Comparison of ENCODE assay signal across 1 cellular context in genomic region chr18:11005528-11005927, GRCh38.
TF ChIP-seq lines count a peak whose summit lies in the region.

No MANE protein-coding gene starts in this region.

TF ChIP-seq in HepG2, 621 proteins besides CTCF, POLR2A, EP300 and RAD21 (continued from another document and continues in another):
- no peak for TF ChIP-seq ZNF605 (CRISPR knock-in tag; IDR thresholded peaks at IDR 0.05)
- no peak for TF ChIP-seq HNRNPL (IDR thresholded peaks at IDR 0.05; ENCODE audit: low read depth, low read length)
- no peak for TF ChIP-seq ZNF616 (CRISPR knock-in tag; IDR thresholded peaks at IDR 0.05; ENCODE audit: low read depth)
- no peak for TF ChIP-seq DNMT1 (CRISPR knock-in tag; IDR thresholded peaks at IDR 0.05)
- no peak for TF ChIP-seq MATR3 (CRISPR knock-in tag; IDR thresholded peaks at IDR 0.05)
- TF ChIP-seq CREBL2 (CRISPR knock-in tag; IDR thresholded peaks at IDR 0.05; ENCODE audit: borderline replicate concordance): no peak
- TF ChIP-seq GATAD1 (CRISPR knock-in tag; IDR thresholded peaks at IDR 0.05): peak; percentile 68
- no peak for TF ChIP-seq BRF2 (CRISPR knock-in tag; IDR thresholded peaks at IDR 0.05)
- no peak for TF ChIP-seq CHD4 (IDR thresholded peaks at IDR 0.05; ENCODE audit: borderline replicate concordance, low read length)
- TF ChIP-seq GTF2F1 (IDR thresholded peaks at IDR 0.05; ENCODE audit: low read length): no peak
- no peak for TF ChIP-seq BRCA1 (CRISPR knock-in tag; IDR thresholded peaks at IDR 0.05)
- TF ChIP-seq TCF7L2 (IDR thresholded peaks at IDR 0.05; ENCODE audit: low read depth, low read length): no peak
- no peak for TF ChIP-seq HMGA1 (CRISPR knock-in tag; conservative IDR thresholded peaks at IDR 0.05)
- TF ChIP-seq ZNF260 (CRISPR knock-in tag; IDR thresholded peaks at IDR 0.05; ENCODE audit: borderline replicate concordance, low read depth): no peak
- TF ChIP-seq HDAC1 (CRISPR knock-in tag; IDR thresholded peaks at IDR 0.05): peak; percentile 87
- no peak for TF ChIP-seq ZNF407 (CRISPR knock-in tag; IDR thresholded peaks at IDR 0.05; ENCODE audit: not compliant biosample characterization)
- no peak for TF ChIP-seq E2F5 (CRISPR knock-in tag; conservative IDR thresholded peaks at IDR 0.05)
- TF ChIP-seq, protein P1, sequence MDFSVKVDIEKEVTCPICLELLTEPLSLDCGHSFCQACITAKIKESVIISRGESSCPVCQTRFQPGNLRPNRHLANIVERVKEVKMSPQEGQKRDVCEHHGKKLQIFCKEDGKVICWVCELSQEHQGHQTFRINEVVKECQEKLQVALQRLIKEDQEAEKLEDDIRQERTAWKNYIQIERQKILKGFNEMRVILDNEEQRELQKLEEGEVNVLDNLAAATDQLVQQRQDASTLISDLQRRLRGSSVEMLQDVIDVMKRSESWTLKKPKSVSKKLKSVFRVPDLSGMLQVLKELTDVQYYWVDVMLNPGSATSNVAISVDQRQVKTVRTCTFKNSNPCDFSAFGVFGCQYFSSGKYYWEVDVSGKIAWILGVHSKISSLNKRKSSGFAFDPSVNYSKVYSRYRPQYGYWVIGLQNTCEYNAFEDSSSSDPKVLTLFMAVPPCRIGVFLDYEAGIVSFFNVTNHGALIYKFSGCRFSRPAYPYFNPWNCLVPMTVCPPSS (IDR thresholded peaks at IDR 0.05): no peak
- peak; percentile 60; the same call in 1 of the 2 replicates for TF ChIP-seq YEATS4 (CRISPR knock-in tag; IDR thresholded peaks at IDR 0.05; ENCODE audit: borderline replicate concordance)
- peak; percentile 58; the same call in 1 of the 2 replicates for TF ChIP-seq HOXA5 (CRISPR knock-in tag; IDR thresholded peaks at IDR 0.05)
- no peak for TF ChIP-seq ZNF563 (CRISPR knock-in tag; IDR thresholded peaks at IDR 0.05)
- TF ChIP-seq ZNF784 (CRISPR knock-in tag; IDR thresholded peaks at IDR 0.05; ENCODE audit: borderline replicate concordance): no peak
- TF ChIP-seq ZNF547 (CRISPR knock-in tag; IDR thresholded peaks at IDR 0.05): no peak
- TF ChIP-seq, protein P2, sequence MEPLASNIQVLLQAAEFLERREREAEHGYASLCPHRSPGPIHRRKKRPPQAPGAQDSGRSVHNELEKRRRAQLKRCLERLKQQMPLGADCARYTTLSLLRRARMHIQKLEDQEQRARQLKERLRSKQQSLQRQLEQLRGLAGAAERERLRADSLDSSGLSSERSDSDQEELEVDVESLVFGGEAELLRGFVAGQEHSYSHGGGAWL (CRISPR knock-in tag; IDR thresholded peaks at IDR 0.05): no peak
- no peak for TF ChIP-seq DR1 (CRISPR knock-in tag; IDR thresholded peaks at IDR 0.05)
- peak; percentile 72 for TF ChIP-seq MNT (IDR thresholded peaks at IDR 0.05)
- no peak for TF ChIP-seq IKZF4 (CRISPR knock-in tag; IDR thresholded peaks at IDR 0.05; ENCODE audit: borderline replicate concordance, low read depth, not compliant biosample characterization)
- TF ChIP-seq, protein P3, sequence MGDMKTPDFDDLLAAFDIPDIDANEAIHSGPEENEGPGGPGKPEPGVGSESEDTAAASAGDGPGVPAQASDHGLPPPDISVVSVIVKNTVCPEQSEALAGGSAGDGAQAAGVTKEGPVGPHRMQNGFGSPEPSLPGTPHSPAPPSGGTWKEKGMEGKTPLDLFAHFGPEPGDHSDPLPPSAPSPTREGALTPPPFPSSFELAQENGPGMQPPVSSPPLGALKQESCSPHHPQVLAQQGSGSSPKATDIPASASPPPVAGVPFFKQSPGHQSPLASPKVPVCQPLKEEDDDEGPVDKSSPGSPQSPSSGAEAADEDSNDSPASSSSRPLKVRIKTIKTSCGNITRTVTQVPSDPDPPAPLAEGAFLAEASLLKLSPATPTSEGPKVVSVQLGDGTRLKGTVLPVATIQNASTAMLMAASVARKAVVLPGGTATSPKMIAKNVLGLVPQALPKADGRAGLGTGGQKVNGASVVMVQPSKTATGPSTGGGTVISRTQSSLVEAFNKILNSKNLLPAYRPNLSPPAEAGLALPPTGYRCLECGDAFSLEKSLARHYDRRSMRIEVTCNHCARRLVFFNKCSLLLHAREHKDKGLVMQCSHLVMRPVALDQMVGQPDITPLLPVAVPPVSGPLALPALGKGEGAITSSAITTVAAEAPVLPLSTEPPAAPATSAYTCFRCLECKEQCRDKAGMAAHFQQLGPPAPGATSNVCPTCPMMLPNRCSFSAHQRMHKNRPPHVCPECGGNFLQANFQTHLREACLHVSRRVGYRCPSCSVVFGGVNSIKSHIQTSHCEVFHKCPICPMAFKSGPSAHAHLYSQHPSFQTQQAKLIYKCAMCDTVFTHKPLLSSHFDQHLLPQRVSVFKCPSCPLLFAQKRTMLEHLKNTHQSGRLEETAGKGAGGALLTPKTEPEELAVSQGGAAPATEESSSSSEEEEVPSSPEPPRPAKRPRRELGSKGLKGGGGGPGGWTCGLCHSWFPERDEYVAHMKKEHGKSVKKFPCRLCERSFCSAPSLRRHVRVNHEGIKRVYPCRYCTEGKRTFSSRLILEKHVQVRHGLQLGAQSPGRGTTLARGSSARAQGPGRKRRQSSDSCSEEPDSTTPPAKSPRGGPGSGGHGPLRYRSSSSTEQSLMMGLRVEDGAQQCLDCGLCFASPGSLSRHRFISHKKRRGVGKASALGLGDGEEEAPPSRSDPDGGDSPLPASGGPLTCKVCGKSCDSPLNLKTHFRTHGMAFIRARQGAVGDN (CRISPR knock-in tag; IDR thresholded peaks at IDR 0.05): peak; percentile 49; the same call in 1 of the 2 replicates
- TF ChIP-seq PHF21A (CRISPR knock-in tag; IDR thresholded peaks at IDR 0.05): peak; percentile 73
- peak; percentile 64; the same call in 1 of the 2 replicates for TF ChIP-seq SIX4 (CRISPR knock-in tag; IDR thresholded peaks at IDR 0.05)
- TF ChIP-seq SRSF9 (IDR thresholded peaks at IDR 0.05; ENCODE audit: borderline replicate concordance, insufficient read depth, low read depth, low read length, poor library complexity, severe bottlenecking): no peak
- no peak for TF ChIP-seq ZNF234 (CRISPR knock-in tag; conservative IDR thresholded peaks at IDR 0.05)
- TF ChIP-seq CHD2 (IDR thresholded peaks at IDR 0.05; ENCODE audit: low read depth, low read length): no peak
- peak; percentile 99 for TF ChIP-seq FOXA3 (CRISPR knock-in tag; IDR thresholded peaks at IDR 0.05)
- TF ChIP-seq CC2D1A (CRISPR knock-in tag; IDR thresholded peaks at IDR 0.05): no peak
- TF ChIP-seq ZKSCAN5 (CRISPR knock-in tag; IDR thresholded peaks at IDR 0.05): no peak
- TF ChIP-seq CREM (IDR thresholded peaks at IDR 0.05): peak; percentile 79
- no peak for TF ChIP-seq CREM (CRISPR knock-in tag; IDR thresholded peaks at IDR 0.05)
- TF ChIP-seq GATAD2A (CRISPR knock-in tag; IDR thresholded peaks at IDR 0.05): peak; percentile 96
- no peak for TF ChIP-seq ZNF431 (CRISPR knock-in tag; IDR thresholded peaks at IDR 0.05; ENCODE audit: borderline replicate concordance, low read depth)
- TF ChIP-seq XBP1 (CRISPR knock-in tag; IDR thresholded peaks at IDR 0.05): no peak
- TF ChIP-seq ZNF451 (CRISPR knock-in tag; IDR thresholded peaks at IDR 0.05): no peak
- peak; percentile 37; the same call in 1 of the 2 replicates for TF ChIP-seq KMT2B (CRISPR knock-in tag; IDR thresholded peaks at IDR 0.05)
